17 cellular contexts compared by ENCODE assay signal in genomic region chr20:42338274-42339172, GRCh38.
A peak's percentile ranks its signal among the peaks of the same experiment; 100 is the strongest.
DNase-seq lines count a peak whose midpoint lies in the region; ATAC-seq, FAIRE-seq and TF ChIP-seq lines count a peak whose summit lies in the region.
"Had no signal": no experiment of that assay in that cellular context is flagged by ENCODE, and none has a peak within 500 bp of the region (broad histone marks: within the 10 kb centered on the region; RNA-seq: fewer than 3 reads in every experiment).

No MANE protein-coding gene starts in this region.

- no peak overlapping the region for H2BK5ac ChIP-seq in H1 (ENCODE audit: low read depth, low read length)

- H2BK120ac ChIP-seq in H1 (replicated peaks; ENCODE audit: low read depth, low read length), result no peak overlapping the region

- TF ChIP-seq EP300 in H1 (IDR thresholded peaks at IDR 0.05; ENCODE audit: borderline replicate concordance in 1 of 2, low read depth in 2 of 2, low read length in 2 of 2) (no peak), ovary (IDR thresholded peaks at IDR 0.05) (no peak)

- no peak overlapping the region for H4K5ac ChIP-seq in H1 (ENCODE audit: insufficient read length, low read depth, low read length)

- H3K9me3 Mint-ChIP-seq in activated CD8-positive, alpha-beta memory T cell treated with anti-CD3 and anti-CD28 coated beads, Interleukin-2, amount 10 ng/mL, durations not matched to agents 7 days and 5 days (ENCODE audit: low read depth), result peaks cover 10% of the 10 kb centered on the region

- 0 out of 2 replicates have a peak overlapping the region, but pooled peaks have one; percentile 34 for H2AFZ ChIP-seq in H1 (ENCODE audit: low read length)

- FAIRE-seq in H1 (lab: Jason Lieb, UNC), result no peak

- H4K91ac ChIP-seq in H1 (replicated peaks; ENCODE audit: insufficient read length, low read length), result no peak overlapping the region

- no peak overlapping the region for H3K4me3 Mint-ChIP-seq in activated CD8-positive, alpha-beta memory T cell treated with anti-CD3 and anti-CD28 coated beads, Interleukin-2, amount 10 ng/mL, durations not matched to agents 7 days and 5 days
- H3K4me3 Mint-ChIP-seq: CD8-positive, alpha-beta memory T cell had no signal

- no peak overlapping the region for H2BK15ac ChIP-seq in H1 (ENCODE audit: low read length)

- POLR2A ChIA-PET in H1 (lab: Charles Lee; ENCODE audit: partially characterized antibody), result no interaction called here

- H3K23ac ChIP-seq in H1 (ENCODE audit: insufficient read length), result no peak overlapping the region

- TF ChIP-seq CTCF in H1 (IDR thresholded peaks at IDR 0.05; ENCODE audit: control extremely low read depth in 1 of 3, insufficient read depth in 1 of 3, low read depth in 1 of 3, low read length in 3 of 3), result no peak
- no peak for TF ChIP-seq CTCF in ovary (IDR thresholded peaks at IDR 0.05)
- TF ChIP-seq CTCF in thyroid gland (IDR thresholded peaks at IDR 0.05), result no peak

- no peak for TF ChIP-seq RAD21 in H1 (IDR thresholded peaks at IDR 0.05 in 1 of 2, conservative IDR thresholded peaks at IDR 0.05 in 1 of 2; ENCODE audit: low read depth in 2 of 2, low read length in 2 of 2)

- H3K14ac ChIP-seq in H1 (ENCODE audit: insufficient read length), result no peak overlapping the region

- ATAC-seq in left cardiac atrium (peak; percentile 64 to 72), GM19467 (IDR thresholded peaks at IDR 0.05; ENCODE audit: unreplicated experiment) (no peak)
- no peak for ATAC-seq in activated CD8-positive, alpha-beta memory T cell treated with anti-CD3 and anti-CD28 coated beads, Interleukin-2, amount 10 ng/mL, durations not matched to agents 7 days and 5 days

- H3K27ac ChIP-seq in H1 (ENCODE audit: low read depth, low read length) (no peak overlapping the region), ovary (no peak overlapping the region), thyroid gland (peak overlapping the region in 1 of 3 donors; percentile 53)
- H3K27ac ChIP-seq: HL-60 had no signal

- H3K36me3 Mint-ChIP-seq in activated CD8-positive, alpha-beta memory T cell treated with anti-CD3 and anti-CD28 coated beads, Interleukin-2, amount 10 ng/mL, durations not matched to agents 7 days and 5 days, result no peaks in the 10 kb centered on the region
- H3K36me3 Mint-ChIP-seq: CD8-positive, alpha-beta memory T cell had no signal

- H3K4me3 ChIP-seq in H1 (ENCODE audit: extremely low read depth in 1 of 4, insufficient read depth in 2 of 4, low read depth in 3 of 4, low read length in 4 of 4), result no peak overlapping the region
- no peak overlapping the region for H3K4me3 ChIP-seq in ovary
- H3K4me3 ChIP-seq in thyroid gland (replicated peaks in 1 of 3), result no peak overlapping the region

- H3K4me1 ChIP-seq in H1 (replicated peaks in 1 of 4; ENCODE audit: control insufficient read depth in 3 of 4, insufficient read depth in 4 of 4, low read length in 3 of 4), result no peaks in the 10 kb centered on the region
- peaks cover 2% of the 10 kb centered on the region for H3K4me1 ChIP-seq in ovary (ENCODE audit: insufficient read depth)
- H3K4me1 ChIP-seq in thyroid gland, result no peaks in the 10 kb centered on the region
- H3K4me1 ChIP-seq: BE2C had no signal

- no peak overlapping the region for H3K27ac Mint-ChIP-seq in activated CD8-positive, alpha-beta memory T cell treated with anti-CD3 and anti-CD28 coated beads, Interleukin-2, amount 10 ng/mL, durations not matched to agents 7 days and 5 days
- H3K27ac Mint-ChIP-seq: CD8-positive, alpha-beta memory T cell had no signal

- no peak overlapping the region for H2BK20ac ChIP-seq in H1 (ENCODE audit: low read length)

- no peaks in the 10 kb centered on the region for H3K27me3 Mint-ChIP-seq in activated CD8-positive, alpha-beta memory T cell treated with anti-CD3 and anti-CD28 coated beads, Interleukin-2, amount 10 ng/mL, durations not matched to agents 7 days and 5 days
- H3K27me3 Mint-ChIP-seq: CD8-positive, alpha-beta memory T cell had no signal

- no peaks in the 10 kb centered on the region for H3K23me2 ChIP-seq in H1 (ENCODE audit: low read depth, low read length)

- H3K36me3 ChIP-seq in H1 (ENCODE audit: control insufficient read depth in 2 of 4, insufficient read depth in 4 of 4, low read length in 3 of 4) (no peaks in the 10 kb centered on the region), ovary (no peaks in the 10 kb centered on the region), thyroid gland (no peaks in the 10 kb centered on the region)
- H3K36me3 ChIP-seq: BE2C had no signal

- H3K56ac ChIP-seq in H1 (replicated peaks; ENCODE audit: insufficient read length, low read depth, low read length), result no peak overlapping the region

- H3K79me1 ChIP-seq in H1 (ENCODE audit: low read depth, low read length), result no peaks in the 10 kb centered on the region

- TF ChIP-seq POLR2A in H1 (IDR thresholded peaks at IDR 0.05; ENCODE audit: control extremely low read depth in 1 of 2, low read depth in 2 of 2, low read length in 2 of 2) (no peak), ovary (IDR thresholded peaks at IDR 0.05) (no peak), thyroid gland (IDR thresholded peaks at IDR 0.05) (no peak)

- no peak overlapping the region for H3K4me2 ChIP-seq in H1 (ENCODE audit: insufficient read depth in 1 of 2, low read depth in 2 of 2, low read length in 2 of 2)

- H4K20me1 ChIP-seq in H1 (replicated peaks in 1 of 2; ENCODE audit: control insufficient read depth in 1 of 2, insufficient read depth in 2 of 2, low read length in 2 of 2), result no peaks in the 10 kb centered on the region

- H3K4ac ChIP-seq in H1 (replicated peaks; ENCODE audit: insufficient read length, low read depth, low read length), result no peak overlapping the region

- H3K9me3 ChIP-seq in H1 (ENCODE audit: insufficient read depth in 2 of 2, low read depth in 1 of 2, low read length in 1 of 2) (no peaks in the 10 kb centered on the region), ovary (no peaks in the 10 kb centered on the region), thyroid gland (no peaks in the 10 kb centered on the region)
- H3K9me3 ChIP-seq: BE2C had no signal

- no peaks in the 10 kb centered on the region for H3K4me1 Mint-ChIP-seq in activated CD8-positive, alpha-beta memory T cell treated with anti-CD3 and anti-CD28 coated beads, Interleukin-2, amount 10 ng/mL, durations not matched to agents 7 days and 5 days
- H3K4me1 Mint-ChIP-seq: CD8-positive, alpha-beta memory T cell had no signal

- H3K27me3 ChIP-seq in H1 (replicated peaks in 1 of 4; ENCODE audit: control insufficient read depth in 3 of 4, extremely low read depth in 1 of 4, insufficient read depth in 3 of 4, low read length in 3 of 4) (peaks cover 0 to 1% (median 0%) of the 10 kb centered on the region in 4 experiments; a peak in 1 of 7 replicates), ovary (no peaks in the 10 kb centered on the region), thyroid gland (no peaks in the 10 kb centered on the region)
- H3K27me3 ChIP-seq: BE2C had no signal

- DNase-seq in H1 (ENCODE audit: low read depth in 1 of 2, low spot score in 2 of 2), result no peak
- DNase-seq in left cardiac atrium, result peak; percentile 43
- peak in 4 of 5 donors; percentile 26 to 65 (median 36) for DNase-seq in ovary
- peak; percentile 3 to 13 for DNase-seq in thyroid gland
- no peak for DNase-seq in activated CD8-positive, alpha-beta memory T cell treated with anti-CD3 and anti-CD28 coated beads, Interleukin-2, amount 10 ng/mL, durations not matched to agents 7 days and 5 days
- no peak for DNase-seq in NK-92 treated with Interleukin-12 subunit alpha and Interleukin-12 subunit beta, amount 100 ng/mL, for 24 hours (lab: John Stamatoyannopoulos, UW)
- DNase-seq: BE2C; CD8-positive, alpha-beta memory T cell; GF-D8; GOT3; KBM-7; NCI-H1092 treated with DMSO at 0.1 percent for 48 hours; NCI-H1694; NCI-H2107; SHP77 had no signal

- H3K9ac ChIP-seq in H1 (replicated peaks in 1 of 4; ENCODE audit: extremely low read depth in 1 of 4, low read depth in 3 of 4, low read length in 3 of 4), result no peak overlapping the region

- 90% methylated on average over 5 of the region's 5 CpGs; no CpG with 5 or more reads in 1 of the 2 experiments for WGBS in H1 (ENCODE audit: extremely low coverage in 1 of 2, insufficient coverage in 1 of 2, insufficient read length in 1 of 2, insufficient replicate concordance in 2 of 2, low coverage in 1 of 2, low lambda C conversion rate in 2 of 2, missing lambda C conversion rate in 1 of 2), 2 experiments
- 3 to 8% (median 6%) methylated on average over 5 of the region's 5 CpGs for WGBS in ovary, 3 donors
- 53 to 60% methylated on average over 5 of the region's 5 CpGs for WGBS in thyroid gland, 2 donors

- H3K18ac ChIP-seq in H1 (ENCODE audit: extremely low read depth, low read length), result no peak overlapping the region

- H3K79me2 ChIP-seq in H1 (ENCODE audit: control insufficient read depth in 1 of 2, insufficient read depth in 2 of 2, low read length in 2 of 2), result no peaks in the 10 kb centered on the region

- CTCF ChIA-PET in H1 (lab: Charles Lee; ENCODE audit: partially characterized antibody), result interaction anchor here (1.1 kb wide), 1 partner anchor 14 kb away, joined by 3 read pairs; no protein-coding TSS in a partner anchor
- CTCF ChIA-PET in activated CD8-positive, alpha-beta memory T cell treated with anti-CD3 and anti-CD28 coated beads, Interleukin-2, amount 10 ng/mL, durations not matched to agents 7 days and 5 days (lab: Charles Lee), result no interaction called here

- no peak overlapping the region for H2BK12ac ChIP-seq in H1 (ENCODE audit: low read depth, low read length)

- intact Hi-C loops in left cardiac atrium (cut with DNase I) (no loop called here), ovary (cut with DNase I) (no loop called here), thyroid gland (cut with DNase I) (no loop called here)

- no peak overlapping the region for H2AK5ac ChIP-seq in H1 (ENCODE audit: low read depth, low read length)

- no peak overlapping the region for H4K8ac ChIP-seq in H1 (ENCODE audit: extremely low read depth, insufficient read depth, low read length)

TF ChIP-seq in H1, 55 proteins besides CTCF, POLR2A, EP300 and RAD21:
- no peak for TF ChIP-seq ASH2L (IDR thresholded peaks at IDR 0.05; ENCODE audit: low read length)

Comparison
In these comparisons a context has a peak if more than half of its experiments do, and no peak if none do; other contexts are left out.
1. DNase-seq: peak in left cardiac atrium (single experiment), ovary (4 of 5) and thyroid gland (2 of 2); none in H1 (0 of 2), activated CD8-positive, alpha-beta memory T cell treated with anti-CD3 and anti-CD28 coated beads, Interleukin-2, amount 10 ng/mL, durations not matched to agents 7 days and 5 days (single experiment) and NK-92 treated with Interleukin-12 subunit alpha and Interleukin-12 subunit beta, amount 100 ng/mL, for 24 hours (single experiment).
2. ATAC-seq: peak in left cardiac atrium (2 of 2); none in GM19467 (single experiment) and activated CD8-positive, alpha-beta memory T cell treated with anti-CD3 and anti-CD28 coated beads, Interleukin-2, amount 10 ng/mL, durations not matched to agents 7 days and 5 days (single experiment).